In the genomic region with DNA sequence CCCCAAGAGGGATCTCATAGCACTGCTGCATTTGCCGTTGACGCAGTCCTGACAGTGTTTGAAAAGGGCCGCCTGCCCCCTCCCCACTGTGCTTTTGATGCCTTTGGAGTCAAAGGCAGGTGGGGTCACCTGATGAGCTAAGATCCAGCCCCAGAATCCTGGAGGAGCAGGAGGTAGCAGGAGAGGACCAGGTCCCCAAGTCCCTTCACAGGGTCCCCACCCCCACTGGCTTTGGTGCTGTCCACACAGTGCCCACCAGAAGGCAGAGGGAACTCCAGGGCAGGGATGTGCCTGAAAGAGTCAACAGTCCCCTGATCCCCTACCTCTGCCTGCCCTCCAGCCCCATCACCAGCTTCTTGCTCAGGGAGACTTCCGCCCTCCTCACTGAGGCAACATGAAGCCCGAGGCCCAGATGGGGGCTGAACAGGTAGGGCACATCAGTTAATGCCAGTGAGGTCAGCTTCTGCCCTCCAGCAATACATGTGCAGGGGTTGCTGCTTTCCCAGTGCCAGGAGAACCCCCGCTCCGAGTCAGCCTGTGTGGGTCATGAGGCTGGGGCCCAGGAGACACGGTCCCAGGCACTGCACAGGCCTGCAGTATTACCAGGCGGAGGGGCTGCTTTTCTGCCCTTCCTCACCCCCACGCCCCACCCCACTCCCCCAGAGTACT, we compare ENCODE assay signal across 28 cellular contexts. TPM values are rescaled to one million over a fixed set of nuclear protein-coding genes. Genes with fewer than 3 reads are reported as not detected.
"Had no signal": no experiment of that assay in that cellular context is flagged by ENCODE, and none has a peak within 500 bp of the region (broad histone marks: within the 10 kb centered on the region; RNA-seq: fewer than 3 reads in every experiment).

No MANE protein-coding gene starts in this region.

- H3K36me3 ChIP-seq: adrenal gland had no signal

- H3K4me3 Mint-ChIP-seq: activated CD4-positive, alpha-beta memory T cell treated with anti-CD3 and anti-CD28 coated beads for 36 hours; activated CD4-positive, alpha-beta T cell treated with anti-CD3 and anti-CD28 coated beads, Interleukin-2, amount 10 ng/mL, durations not matched to agents 7 days and 5 days; activated naive CD4-positive, alpha-beta T cell treated with anti-CD3 and anti-CD28 coated beads, Interleukin-2, amount 10 ng/mL, durations not matched to agents 7 days and 5 days; activated naive CD8-positive, alpha-beta T cell treated with anti-CD3 and anti-CD28 coated beads for 36 hours; activated T-cell treated with anti-CD3 and anti-CD28 coated beads, Interleukin-2, amount 50 U/mL, for 72 hours had no signal

- H3K9me3 ChIP-seq: adrenal gland, body of pancreas had no signal

- ATAC-seq: activated T-cell treated with anti-CD3 and anti-CD28 coated beads, Interleukin-2, amount 50 U/mL, for 72 hours; body of pancreas had no signal

- H3K27me3 Mint-ChIP-seq: activated CD4-positive, alpha-beta memory T cell treated with anti-CD3 and anti-CD28 coated beads for 36 hours; activated CD4-positive, alpha-beta T cell treated with anti-CD3 and anti-CD28 coated beads, Interleukin-2, amount 10 ng/mL, durations not matched to agents 7 days and 5 days; activated naive CD4-positive, alpha-beta T cell treated with anti-CD3 and anti-CD28 coated beads, Interleukin-2, amount 10 ng/mL, durations not matched to agents 7 days and 5 days; activated naive CD8-positive, alpha-beta T cell treated with anti-CD3 and anti-CD28 coated beads for 36 hours had no signal

- H3K27me3 ChIP-seq: adrenal gland, body of pancreas had no signal

- DNase-seq: activated CD4-positive, alpha-beta memory T cell treated with anti-CD3 and anti-CD28 coated beads for 36 hours; activated CD4-positive, alpha-beta T cell treated with anti-CD3 and anti-CD28 coated beads, Interleukin-2, amount 10 ng/mL, durations not matched to agents 7 days and 5 days; activated CD4-positive, CD25-positive, alpha-beta regulatory T cell; activated CD8-positive, alpha-beta memory T cell treated with anti-CD3 and anti-CD28 coated beads for 24 hours; activated gamma-delta T cell treated with Interleukin-2 at 50 U/mL for 16 hours; activated naive CD4-positive, alpha-beta T cell treated with anti-CD3 and anti-CD28 coated beads, Interleukin-2, amount 10 ng/mL, durations not matched to agents 7 days and 5 days; activated naive CD8-positive, alpha-beta T cell treated with anti-CD3 and anti-CD28 coated beads for 36 hours; activated T-cell treated with anti-CD3 and anti-CD28 coated beads, Interleukin-2, amount 50 U/mL, for 72 hours; adrenal gland; aorta; body of pancreas; central memory CD4-positive, alpha-beta T cell; Kasumi-1; NCI-H1105 treated with DMSO at 0.1 percent for 48 hours; NCI-H146; NCI-H187 treated with DMSO at 0.1 percent for 48 hours; NCI-H2081 treated with DMSO at 0.1 percent for 48 hours; NCI-H2171 treated with DMSO at 0.1 percent for 48 hours; NCI-H526; NCI-H82; SIG-M5; T-helper 2 cell; T1000 had no signal

- H3K9me3 Mint-ChIP-seq: activated CD4-positive, alpha-beta memory T cell treated with anti-CD3 and anti-CD28 coated beads for 36 hours; activated CD4-positive, alpha-beta T cell treated with anti-CD3 and anti-CD28 coated beads, Interleukin-2, amount 10 ng/mL, durations not matched to agents 7 days and 5 days; activated naive CD4-positive, alpha-beta T cell treated with anti-CD3 and anti-CD28 coated beads, Interleukin-2, amount 10 ng/mL, durations not matched to agents 7 days and 5 days; activated naive CD8-positive, alpha-beta T cell treated with anti-CD3 and anti-CD28 coated beads for 36 hours; activated T-cell treated with anti-CD3 and anti-CD28 coated beads, Interleukin-2, amount 50 U/mL, for 72 hours; activated T-helper 2 cell treated with anti-CD3 and anti-CD28 coated beads, Interferon-gamma antibody, Interleukin-2, Interleukin-4, amounts not matched to agents 10 μg/mL and 5 μg/mL and 100 μg/mL, durations not matched to agents 14 hours and 24 hours and 36 hours had no signal

- FAIRE-seq: bronchial epithelial cell, TTC549 had no signal

- H3K4me3 ChIP-seq: adrenal gland, body of pancreas had no signal

- H3K27ac ChIP-seq: adrenal gland, body of pancreas had no signal

- H3K36me3 Mint-ChIP-seq: activated CD4-positive, alpha-beta memory T cell treated with anti-CD3 and anti-CD28 coated beads for 36 hours; activated naive CD4-positive, alpha-beta T cell treated with anti-CD3 and anti-CD28 coated beads, Interleukin-2, amount 10 ng/mL, durations not matched to agents 7 days and 5 days; activated naive CD8-positive, alpha-beta T cell treated with anti-CD3 and anti-CD28 coated beads for 36 hours had no signal

- H3K27ac Mint-ChIP-seq: activated CD4-positive, alpha-beta memory T cell treated with anti-CD3 and anti-CD28 coated beads for 36 hours; activated CD4-positive, alpha-beta T cell treated with anti-CD3 and anti-CD28 coated beads, Interleukin-2, amount 10 ng/mL, durations not matched to agents 7 days and 5 days; activated naive CD4-positive, alpha-beta T cell treated with anti-CD3 and anti-CD28 coated beads, Interleukin-2, amount 10 ng/mL, durations not matched to agents 7 days and 5 days; activated naive CD8-positive, alpha-beta T cell treated with anti-CD3 and anti-CD28 coated beads for 36 hours; activated T-cell treated with anti-CD3 and anti-CD28 coated beads, Interleukin-2, amount 50 U/mL, for 72 hours; activated T-helper 2 cell treated with anti-CD3 and anti-CD28 coated beads, Interferon-gamma antibody, Interleukin-2, Interleukin-4, amounts not matched to agents 10 μg/mL and 5 μg/mL and 100 μg/mL, durations not matched to agents 14 hours and 24 hours and 36 hours had no signal

RNA-seq across cellular contexts. Expression of a gene that starts 51.0 kb away (rescaled TPM):
- total RNA-seq: activated CD4-positive, alpha-beta T cell treated with anti-CD3 and anti-CD28 coated beads, Interleukin-2, amount 10 ng/mL, durations not matched to agents 7 days and 5 days; NCI-H460; OCI-LY7 had no signal
